Comparison of ENCODE assay signal across 14 cellular contexts in genomic region chr22:46585340-46586122, GRCh38.
"Had no signal": no experiment of that assay in that cellular context is flagged by ENCODE, and none has a peak within 500 bp of the region (broad histone marks: within the 10 kb centered on the region; RNA-seq: fewer than 3 reads in every experiment).

No MANE protein-coding gene starts in this region.

- DNase-seq: activated CD8-positive, alpha-beta T cell treated with anti-CD3 and anti-CD28 coated beads for 36 hours; activated gamma-delta T cell treated with Interleukin-2 at 50 U/mL for 16 hours; activated naive CD8-positive, alpha-beta T cell treated with anti-CD3 and anti-CD28 coated beads, Interleukin-2, amount 10 ng/mL, durations not matched to agents 7 days and 5 days; activated T-cell treated with anti-CD3 and anti-CD28 coated beads, Interleukin-2, amount 50 U/mL, for 48 hours; cerebellar nuclear complex; dermis blood vessel endothelial cell; foreskin melanocyte; immature natural killer cell; mammary epithelial cell; nephron progenitor cell; stimulated activated CD4-positive, alpha-beta T cell treated with anti-CD3 and anti-CD28 coated beads, Interleukin-1b, Interleukin-23, amount 100 ng/mL, for 48 hours had no signal

- H3K27me3 ChIP-seq: SJSA1 had no signal

- ATAC-seq: activated CD8-positive, alpha-beta T cell treated with anti-CD3 and anti-CD28 coated beads for 36 hours had no signal

- H3K9me3 ChIP-seq: SJSA1 had no signal

- H3K4me3 ChIP-seq: SJSA1 had no signal

- H3K27ac ChIP-seq: epithelial cell of prostate, SJSA1, VCaP had no signal

- H3K36me3 ChIP-seq: SJSA1 had no signal
